26 cellular contexts compared by ENCODE assay signal in genomic region chr17:563646-564045, GRCh38.
"Had no signal": no experiment of that assay in that cellular context is flagged by ENCODE, and none has a peak within 500 bp of the region (broad histone marks: within the 10 kb centered on the region; RNA-seq: fewer than 3 reads in every experiment).

No MANE protein-coding gene starts in this region.

- ATAC-seq: left colon; left lung; natural killer cell; pancreas; right cardiac atrium; sciatic nerve; stimulated activated naive B cell treated with anti-CD40 and anti-IgM and Interleukin-4, amounts not matched to agents 10 μg/mL and 1 μg/mL and 100 μg/mL, for 72 hours; stimulated activated naive CD8-positive, alpha-beta T cell treated with anti-CD3 and anti-CD28 coated beads, Interleukin-15, Interleukin-2, amounts not matched to agents 100 U/mL and 50 U/mL, for 24 hours had no signal

- FAIRE-seq: islet of Langerhans, kidney, pancreas had no signal

- DNase-seq: hypothalamus; immature natural killer cell; kidney; left colon; left lung; mesendoderm; naive B cell; natural killer cell; nucleus accumbens; pancreas; posterior cingulate gyrus; retina; right cardiac atrium; stimulated activated CD4-positive, alpha-beta T cell treated with anti-CD3 and anti-CD28 coated beads, Interleukin-12 subunit alpha, Interleukin-12 subunit beta, amount 100 ng/mL, for 4 hours; stimulated activated CD4-positive, alpha-beta T cell treated with anti-CD3 and anti-CD28 coated beads, Interleukin-15, amount 100 ng/mL, for 24 hours; stimulated activated CD4-positive, alpha-beta T cell treated with anti-CD3 and anti-CD28 coated beads, Interleukin-2, amount 100 ng/mL, for 24 hours; stimulated activated CD4-positive, alpha-beta T cell treated with anti-CD3 and anti-CD28 coated beads, Interleukin-4, amount 100 ng/mL, for 1 hour; stimulated activated naive B cell treated with anti-CD40 and anti-IgM and Interleukin-4, amounts not matched to agents 10 μg/mL and 1 μg/mL and 100 μg/mL, for 72 hours; stimulated activated naive CD8-positive, alpha-beta T cell treated with anti-CD3 and anti-CD28 coated beads, Interleukin-15, Interleukin-2, amounts not matched to agents 100 U/mL and 50 U/mL, for 24 hours; stomach; testis; thyroid gland; transverse colon; upper lobe of left lung had no signal
